Comparison of ENCODE assay signal across 10 cellular contexts in the genomic region with DNA sequence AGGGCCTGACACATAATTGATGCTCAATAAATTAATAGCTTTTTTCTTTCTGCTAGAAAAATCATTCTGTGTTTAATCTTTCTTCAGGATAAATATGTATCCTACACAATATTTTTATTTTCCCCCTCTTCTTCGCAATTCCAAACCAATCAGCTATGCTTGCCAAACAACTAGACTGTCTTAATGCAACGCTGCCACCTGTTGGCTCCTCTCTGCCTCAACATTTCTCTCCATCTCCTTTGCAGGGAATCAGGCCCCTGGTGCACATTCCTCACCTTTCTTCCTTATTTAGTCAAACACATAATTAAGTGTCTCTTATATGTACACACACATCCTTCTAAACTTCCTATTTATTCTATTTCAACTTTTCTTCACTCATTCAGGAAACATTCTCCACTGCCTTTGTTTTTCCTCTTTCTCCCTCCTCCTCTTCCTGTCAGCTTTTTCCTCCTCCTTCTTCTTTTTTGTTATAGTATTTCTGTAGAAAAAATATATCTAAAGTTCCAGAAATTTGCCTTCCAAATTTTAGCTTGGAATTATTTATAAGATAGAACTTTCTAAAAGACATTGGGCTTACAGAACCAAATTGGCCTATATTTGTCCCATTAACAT.
DNase-seq lines count a peak whose midpoint lies in the region; ATAC-seq and TF ChIP-seq lines count a peak whose summit lies in the region.
"Had no signal": no experiment of that assay in that cellular context is flagged by ENCODE, and none has a peak within 500 bp of the region (broad histone marks: within the 10 kb centered on the region; RNA-seq: fewer than 3 reads in every experiment).

No MANE protein-coding gene starts in this region.

- H3K36me3 Mint-ChIP-seq in T-cell, result no peaks in the 10 kb centered on the region

- peaks cover 9 to 17% (median 13%) of the 10 kb centered on the region in 3 donors for H3K9me3 Mint-ChIP-seq in T-cell

- no peak overlapping the region for H3K27ac Mint-ChIP-seq in T-cell
- H3K27ac Mint-ChIP-seq: dendritic cell treated with granulocyte-macrophage colony-stimulating factor and Interleukin-4, amounts not matched to agents 40 ng/mL and 50 ng/mL, for 4 days had no signal

- H3K27me3 ChIP-seq in AG04450 (ENCODE audit: control insufficient read depth, insufficient read depth, low read length) (no peaks in the 10 kb centered on the region), H7 (ENCODE audit: control insufficient read depth, insufficient read depth, low read length) (no peaks in the 10 kb centered on the region; the same call in 1 of the 2 replicates)

- H3K27me3 Mint-ChIP-seq in T-cell, result no peaks in the 10 kb centered on the region
- H3K27me3 Mint-ChIP-seq: dendritic cell treated with granulocyte-macrophage colony-stimulating factor and Interleukin-4, amounts not matched to agents 40 ng/mL and 50 ng/mL, for 4 days had no signal

- H3K4me3 Mint-ChIP-seq in T-cell, result no peak overlapping the region
- H3K4me3 Mint-ChIP-seq: dendritic cell treated with granulocyte-macrophage colony-stimulating factor and Interleukin-4, amounts not matched to agents 40 ng/mL and 50 ng/mL, for 4 days had no signal

- peak; percentile 44 for TF ChIP-seq CTCF in AG04450 (IDR thresholded peaks at IDR 0.05; ENCODE audit: low read depth, low read length)
- TF ChIP-seq CTCF in epithelial cell of esophagus (IDR thresholded peaks at IDR 0.05; ENCODE audit: insufficient read depth, low read depth, low read length, missing control alignments), result peak; percentile 49

- H3K4me3 ChIP-seq in AG04450 (ENCODE audit: low read depth, low read length), result no peak overlapping the region
- no peak overlapping the region for H3K4me3 ChIP-seq in H7 (ENCODE audit: insufficient read depth, low read depth, low read length)
- H3K4me3 ChIP-seq in epithelial cell of esophagus (ENCODE audit: low read length), result no peak overlapping the region

- CTCF ChIA-PET in AG04450 (lab: Charles Lee), result interaction anchor here (0.9 to 6.9 kb wide), 6 partner anchors 8 to 770 kb away, joined by 3 to 79 read pairs (median 4); no protein-coding TSS in a partner anchor
- CTCF ChIA-PET in T-cell (lab: Charles Lee), result interaction anchor here in 1 of 2 donors (0.6 kb wide), 1 partner anchor 88 kb away, joined by 4 read pairs; no protein-coding TSS in a partner anchor

- POLR2A ChIA-PET in AG04450 (lab: Yijun Ruan, JAX), result no interaction called here
- POLR2A ChIA-PET in T-cell (lab: Charles Lee), result no interaction called here

- H3K4me1 Mint-ChIP-seq in T-cell, result no peaks in the 10 kb centered on the region

- DNase-seq in AG04450 (ENCODE audit: low read depth, low spot score) (no peak), H7 (peak; percentile 47), NCI-H748 (lab: John Stamatoyannopoulos, UW; ENCODE audit: unreplicated experiment) (peak; percentile 78), epithelial cell of esophagus (ENCODE audit: low read depth) (peak; percentile 37), amniotic stem cell (lab: John Stamatoyannopoulos, UW) (no peak), T-cell (no peak)
- no peak for DNase-seq in activated CD4-positive, CD25-positive, alpha-beta regulatory T cell treated with anti-CD3 and anti-CD28 coated beads, Interleukin-2, amount 50 U/mL, for 72 hours
- DNase-seq: substantia nigra had no signal

- H3K9me3 ChIP-seq in AG04450 (ENCODE audit: control insufficient read depth, insufficient read depth, low read length), result no peaks in the 10 kb centered on the region

- no peak overlapping the region for H3K27ac ChIP-seq in AG04450 (ENCODE audit: low read depth, low read length)

- no peaks in the 10 kb centered on the region for H3K36me3 ChIP-seq in H7 (replicated peaks; ENCODE audit: control insufficient read depth, insufficient read depth, low read length)

- no peak for ATAC-seq in T-cell (replicated peaks in 1 of 4)
- ATAC-seq in HG03342 (IDR thresholded peaks at IDR 0.05; ENCODE audit: unreplicated experiment), result no peak

Comparison
In these comparisons a context has a peak if more than half of its experiments do, and no peak if none do; other contexts are left out.
1. DNase-seq: peak in H7 (single experiment), NCI-H748 (single experiment) and epithelial cell of esophagus (single experiment); none in AG04450 (single experiment), amniotic stem cell (single experiment), T-cell (0 of 34) and activated CD4-positive, CD25-positive, alpha-beta regulatory T cell treated with anti-CD3 and anti-CD28 coated beads, Interleukin-2, amount 50 U/mL, for 72 hours (single experiment).